7 cellular contexts compared by ENCODE assay signal in the genomic region with DNA sequence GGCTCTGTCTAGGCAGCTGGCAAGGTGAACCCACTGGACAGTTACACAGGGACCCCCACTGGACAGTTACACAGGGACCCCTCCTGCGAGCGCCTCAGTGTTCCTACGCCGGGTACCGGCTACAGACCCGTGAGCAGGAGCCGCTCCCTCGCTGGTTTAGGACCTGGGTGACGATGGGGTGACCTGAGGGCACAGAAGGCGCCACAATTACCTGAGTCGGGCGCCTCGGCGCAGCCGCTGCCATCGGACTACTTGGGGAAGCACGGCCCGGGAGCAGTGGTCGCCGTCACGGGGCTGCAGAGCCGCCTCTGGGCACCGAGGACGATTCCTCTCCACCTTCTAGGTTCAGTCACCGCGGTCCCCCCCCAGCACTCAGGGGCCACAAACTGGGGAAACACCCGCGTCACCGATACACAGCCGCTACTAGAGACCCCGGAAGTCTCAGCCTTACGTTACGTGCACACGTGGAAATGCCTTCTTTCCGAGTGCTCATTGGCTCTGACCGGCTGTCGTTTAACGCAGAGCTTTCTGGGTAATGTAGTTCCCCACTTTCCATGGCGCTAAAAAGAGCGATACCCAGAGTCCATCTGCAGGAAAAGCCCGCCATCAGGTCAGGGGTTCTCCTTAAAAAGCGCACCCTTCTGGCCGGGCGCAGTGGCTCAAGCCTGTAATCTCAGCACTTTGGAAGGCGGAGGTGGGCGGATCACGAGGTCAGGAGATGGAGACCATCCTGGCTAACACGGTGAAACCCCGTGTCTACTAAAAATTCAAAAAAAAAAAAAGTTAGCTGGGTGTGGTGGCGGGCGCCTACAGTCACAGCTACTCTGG.
A peak's percentile ranks its signal among the peaks of the same experiment; 100 is the strongest.
DNase-seq lines count a peak whose midpoint lies in the region; ATAC-seq and TF ChIP-seq lines count a peak whose summit lies in the region.

Gene ZNF417, minus strand, starts transcription at position 425 of the 828 bp plus-strand sequence. Its CDS starts 181 bp downstream, at position 244.

- TF ChIP-seq CTCF in retinal pigment epithelial cell (conservative IDR thresholded peaks at IDR 0.05; ENCODE audit: low read depth, low read length), result peak; percentile 43

- peak; percentile 77 for TF ChIP-seq POLR2A in GM18505 (IDR thresholded peaks at IDR 0.05; ENCODE audit: borderline replicate concordance, extremely low read depth, insufficient read depth, insufficient read length)

- DNase-seq in NCI-H1930 (lab: John Stamatoyannopoulos, UW), result peak; percentile 97 to 98
- peak; percentile 84 for DNase-seq in T-helper 22 cell (ENCODE audit: low read depth)
- DNase-seq in astrocyte of the hippocampus (ENCODE audit: low read depth, low spot score), result peak; percentile 96
- peak; percentile 24 to 92 (median 78) for DNase-seq in hypothalamus (lab: John Stamatoyannopoulos, UW)
- peak; percentile 91 for DNase-seq in retinal pigment epithelial cell (ENCODE audit: low read depth)

- peak; percentile 97 for ATAC-seq in GM18505 (IDR thresholded peaks at IDR 0.05; ENCODE audit: unreplicated experiment)
- peak; percentile 99 for ATAC-seq in HG02973 (IDR thresholded peaks at IDR 0.05; ENCODE audit: unreplicated experiment)

- peak within 1 kb of the TSS; percentile 86 for H3K4me3 ChIP-seq in retinal pigment epithelial cell (ENCODE audit: low read length)

Comparison
In these comparisons a context has a peak if more than half of its experiments do, and no peak if none do; other contexts are left out.
1. Peak in every context shown above with its lines: DNase-seq, ATAC-seq and H3K4me3 ChIP-seq.